ENCODE assay signal across 20 cellular contexts in genomic region chr2:10796703-10797102, GRCh38.
"Had no signal": no experiment of that assay in that cellular context is flagged by ENCODE, and none has a peak within 500 bp of the region (broad histone marks: within the 10 kb centered on the region; RNA-seq: fewer than 3 reads in every experiment).

No MANE protein-coding gene starts in this region.

- H3K4me3 Mint-ChIP-seq: IgD-negative memory B cell had no signal

- ATAC-seq: K562 had no signal

- H3K27me3 Mint-ChIP-seq: IgD-negative memory B cell had no signal

- H3K9me3 Mint-ChIP-seq: IgD-negative memory B cell had no signal

- DNase-seq: Kasumi-1, MM.1S, NCI-H1092 treated with DMSO at 0.1 percent for 48 hours, NCI-H1436, NCI-H187, NCI-H2029, NCI-H2081 treated with DMSO at 0.1 percent for 48 hours, NCI-H2171, NCI-H226, NCI-H446, NCI-H510A, NCI-H524 treated with DMSO at 0.1 percent for 48 hours, NCI-H69, NCI-H774, Right ventricle myocardium superior, RPMI8226, SIG-M5 had no signal

- H3K9me3 ChIP-seq: SJSA1 had no signal

- H3K27ac Mint-ChIP-seq: IgD-negative memory B cell had no signal
